8 cellular contexts compared by ENCODE assay signal in the genomic region with DNA sequence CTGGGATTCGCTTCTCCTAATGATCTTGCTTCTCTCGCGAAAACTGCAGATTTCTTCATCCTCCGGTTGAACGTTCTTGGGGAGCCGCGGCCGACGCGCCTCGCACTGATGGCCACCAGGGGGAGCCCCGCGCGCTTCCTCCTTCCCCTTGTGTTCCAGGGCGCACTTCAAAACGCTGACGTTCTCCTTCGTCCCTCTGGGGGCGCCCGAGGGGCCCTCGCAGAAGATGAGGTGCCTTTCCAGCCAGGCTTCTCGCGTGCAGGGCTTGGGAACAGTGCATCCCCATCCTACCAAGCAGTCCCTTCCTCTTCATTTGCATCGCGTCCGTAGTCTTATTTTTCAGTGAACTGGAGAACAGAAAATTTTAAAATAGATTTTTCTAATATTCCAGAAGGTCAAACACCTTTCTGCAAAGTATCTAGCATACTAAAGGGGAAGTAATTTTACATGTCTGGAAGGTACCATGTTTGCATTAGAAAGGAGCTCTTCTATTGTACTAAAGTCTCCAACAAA. TPM values are rescaled to one million over a fixed set of nuclear protein-coding genes. Genes with fewer than 3 reads are reported as not detected.
DNase-seq lines count a peak whose midpoint lies in the region; ATAC-seq and TF ChIP-seq lines count a peak whose summit lies in the region.

No MANE protein-coding gene starts in this region.

- H4K20me1 ChIP-seq in OCI-LY3 (ENCODE audit: insufficient read depth, low read length): no peaks in the 10 kb centered on the region

- H3K36me3 Mint-ChIP-seq in natural killer cell treated with Interleukin-12 subunit alpha and Interleukin-12 subunit beta and Interleukin-15 and Interleukin-18, amount 100 ng/mL, for 72 hours: no peaks in the 10 kb centered on the region

- H3K79me2 ChIP-seq in OCI-LY3 (ENCODE audit: low read length): no peaks in the 10 kb centered on the region

- no peaks in the 10 kb centered on the region for H3K36me3 ChIP-seq in OCI-LY3 (replicated peaks; ENCODE audit: low read depth, low read length)
- H3K36me3 ChIP-seq in esophagus squamous epithelium: no peaks in the 10 kb centered on the region

- DNase-seq in DMS153 treated with DMSO at 0.1 percent for 48 hours (lab: John Stamatoyannopoulos, UW; ENCODE audit: unreplicated experiment): peak; percentile 84
- peak in 73 of 76 experiments; percentile 21 to 89 (median 73) for DNase-seq in HUDEP-2 (lab: John Stamatoyannopoulos, UW; ENCODE audit: unreplicated experiment in 76 of 76)
- peak; percentile 78 for DNase-seq in activated T-cell treated with anti-CD3 and anti-CD28 coated beads for 24 hours (ENCODE audit: low read depth)
- peak; percentile 47 for DNase-seq in esophagus squamous epithelium (lab: John Stamatoyannopoulos, UW)
- peak; percentile 90 for DNase-seq in natural killer cell treated with Interleukin-12 subunit alpha and Interleukin-12 subunit beta and Interleukin-15 and Interleukin-18, amount 100 ng/mL, for 72 hours (ENCODE audit: low spot score)
- DNase-seq in stimulated activated naive CD4-positive, alpha-beta T cell treated with Interleukin-2 at 50 U/mL for 16 hours (lab: John Stamatoyannopoulos, UW): peak; percentile 81

- no peak for TF ChIP-seq POLR2A in esophagus squamous epithelium (IDR thresholded peaks at IDR 0.05)

- H3K4me2 ChIP-seq in OCI-LY3 (ENCODE audit: low read length): peak overlapping the region; percentile 56

- 2% methylated on average over 7 to 26 of the region's 26 CpGs for WGBS in esophagus squamous epithelium, 2 donors

- no peak overlapping the region for H3K4me3 Mint-ChIP-seq in natural killer cell treated with Interleukin-12 subunit alpha and Interleukin-12 subunit beta and Interleukin-15 and Interleukin-18, amount 100 ng/mL, for 72 hours

- no peaks in the 10 kb centered on the region for H3K9me3 ChIP-seq in OCI-LY3 (ENCODE audit: insufficient read depth, low read length)
- no peaks in the 10 kb centered on the region for H3K9me3 ChIP-seq in esophagus squamous epithelium

- H3K27me3 ChIP-seq in OCI-LY3 (ENCODE audit: low read depth, low read length) (peaks cover 11% of the 10 kb centered on the region; the same call in 1 of the 2 replicates), esophagus squamous epithelium (no peaks in the 10 kb centered on the region)

- no peak overlapping the region for H3K27ac Mint-ChIP-seq in natural killer cell treated with Interleukin-12 subunit alpha and Interleukin-12 subunit beta and Interleukin-15 and Interleukin-18, amount 100 ng/mL, for 72 hours

- peaks cover 12% of the 10 kb centered on the region for H3K4me1 ChIP-seq in OCI-LY3 (ENCODE audit: low read length)
- H3K4me1 ChIP-seq in esophagus squamous epithelium: peaks cover 0 to 16% (median 0%) of the 10 kb centered on the region in 3 donors

- peak; percentile 94 for TF ChIP-seq CTCF in OCI-LY3 (IDR thresholded peaks at IDR 0.05; ENCODE audit: low read depth, low read length)
- TF ChIP-seq CTCF in esophagus squamous epithelium (IDR thresholded peaks at IDR 0.05): peak; percentile 99 to 100 (median 100)

- peaks cover 17 to 21% of the 10 kb centered on the region in 2 donors for H3K27me3 Mint-ChIP-seq in natural killer cell treated with Interleukin-12 subunit alpha and Interleukin-12 subunit beta and Interleukin-15 and Interleukin-18, amount 100 ng/mL, for 72 hours

- H3K27ac ChIP-seq in OCI-LY3 (ENCODE audit: low read length) (no peak overlapping the region), esophagus squamous epithelium (no peak overlapping the region)

- peak; percentile 99 for ATAC-seq in GM21515 (IDR thresholded peaks at IDR 0.05; ENCODE audit: unreplicated experiment)
- peak; percentile 96 to 99 for ATAC-seq in natural killer cell treated with Interleukin-12 subunit alpha and Interleukin-12 subunit beta and Interleukin-15 and Interleukin-18, amount 100 ng/mL, for 72 hours

- 0 out of 2 replicates have a peak overlapping the region, but pooled peaks have one; percentile 50 for H2AFZ ChIP-seq in OCI-LY3 (ENCODE audit: low read depth, low read length)

- H3K9me3 Mint-ChIP-seq in natural killer cell treated with Interleukin-12 subunit alpha and Interleukin-12 subunit beta and Interleukin-15 and Interleukin-18, amount 100 ng/mL, for 72 hours: no peaks in the 10 kb centered on the region

- intact Hi-C loops in esophagus squamous epithelium (cut with DNase I): loop anchor here (5.0 kb wide), 1 partner anchor 61 kb away; a partner anchor contains a TSS

- no peak overlapping the region for H3K9ac ChIP-seq in OCI-LY3 (ENCODE audit: low read length)

- H3K4me3 ChIP-seq in OCI-LY3 (ENCODE audit: low read length): peak overlapping the region; percentile 37
- H3K4me3 ChIP-seq in esophagus squamous epithelium: no peak overlapping the region

- peaks cover 5 to 13% of the 10 kb centered on the region in 2 donors for H3K4me1 Mint-ChIP-seq in natural killer cell treated with Interleukin-12 subunit alpha and Interleukin-12 subunit beta and Interleukin-15 and Interleukin-18, amount 100 ng/mL, for 72 hours (ENCODE audit: low read depth in 2 of 2)

RNA-seq across cellular contexts. Expression of a gene that starts 22.5 kb away (rescaled TPM):
- 10 to 100 TPM in 2 of 4 donors, 1 to 10 TPM in 2; 6.1 to 20.6 (median 13.8) TPM for total RNA-seq in esophagus squamous epithelium
- under 1 TPM; 0.53 to 0.93 TPM for total RNA-seq in natural killer cell treated with Interleukin-12 subunit alpha and Interleukin-12 subunit beta and Interleukin-15 and Interleukin-18, amount 100 ng/mL, for 72 hours

RNA-seq across cellular contexts. Expression of a gene that starts 36.8 kb away (rescaled TPM):
- total RNA-seq in esophagus squamous epithelium: 100 to 1,000 TPM in 1 of 4 donors, 10 to 100 TPM in 3; 43.8 to 115 (median 78.0) TPM
- total RNA-seq in natural killer cell treated with Interleukin-12 subunit alpha and Interleukin-12 subunit beta and Interleukin-15 and Interleukin-18, amount 100 ng/mL, for 72 hours: 100 to 1,000 TPM; 101 to 111 TPM

RNA-seq across cellular contexts. Expression of a gene that starts 46.8 kb away (rescaled TPM):
- 10 to 100 TPM; 37.6 to 61.6 (median 38.4) TPM for total RNA-seq in esophagus squamous epithelium
- 10 to 100 TPM; 42.1 to 63.0 TPM for total RNA-seq in natural killer cell treated with Interleukin-12 subunit alpha and Interleukin-12 subunit beta and Interleukin-15 and Interleukin-18, amount 100 ng/mL, for 72 hours

RNA-seq across cellular contexts. Expression of a gene that starts 59.3 kb away (rescaled TPM):
- under 1 TPM in 2 of 4 donors, not detected in 2; 0.19 to 0.38 TPM for total RNA-seq in esophagus squamous epithelium
- total RNA-seq in natural killer cell treated with Interleukin-12 subunit alpha and Interleukin-12 subunit beta and Interleukin-15 and Interleukin-18, amount 100 ng/mL, for 72 hours: not detected
